21 cellular contexts compared by ENCODE assay signal in the genomic region with DNA sequence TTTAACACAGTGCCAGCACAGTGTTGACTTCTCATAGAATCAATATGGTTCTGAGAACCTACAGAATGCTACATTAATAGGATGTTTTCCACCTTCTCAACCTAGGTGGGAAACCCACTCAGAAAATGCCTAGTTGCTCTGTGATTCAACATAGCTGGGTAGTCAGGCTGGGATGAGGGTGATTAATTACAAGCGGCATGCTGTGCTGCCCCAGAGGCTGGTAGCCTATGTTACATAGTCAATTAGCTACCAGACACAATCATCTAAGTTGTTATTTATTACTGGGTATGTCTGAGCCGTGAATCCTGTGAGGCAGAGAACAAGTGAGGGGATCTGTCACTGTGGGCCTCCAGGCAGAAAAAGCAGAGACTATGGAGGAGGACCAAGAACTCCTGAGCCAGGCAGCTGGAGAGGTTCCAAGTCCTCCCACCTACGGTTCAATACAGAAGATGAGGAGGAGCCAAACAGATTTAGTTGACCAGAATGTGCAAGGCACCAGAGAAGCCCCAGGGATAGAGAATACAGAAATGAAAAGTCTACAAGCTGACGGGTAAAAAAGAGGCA.
"Had no signal": no experiment of that assay in that cellular context is flagged by ENCODE, and none has a peak within 500 bp of the region (broad histone marks: within the 10 kb centered on the region; RNA-seq: fewer than 3 reads in every experiment).

No MANE protein-coding gene starts in this region.

- ATAC-seq: heart left ventricle, left colon, lower lobe of right lung had no signal

- H3K36me3 ChIP-seq: adrenal gland, breast epithelium, esophagus squamous epithelium, heart left ventricle, lower lobe of right lung, sigmoid colon had no signal

- H3K36me3 Mint-ChIP-seq: activated naive CD8-positive, alpha-beta T cell; naive B cell had no signal

- H3K9ac ChIP-seq: parathyroid adenoma had no signal

- H3K27ac ChIP-seq: adrenal gland, breast epithelium, coronary artery, esophagus squamous epithelium, heart left ventricle, lower lobe of right lung, parathyroid adenoma, sigmoid colon had no signal

- H3K4me1 ChIP-seq: adrenal gland, breast epithelium, esophagus squamous epithelium, heart left ventricle, lower lobe of right lung, parathyroid adenoma, sigmoid colon had no signal

- H3K9me3 ChIP-seq: adrenal gland, breast epithelium, esophagus squamous epithelium, lower lobe of right lung, sigmoid colon had no signal

- H3K4me3 Mint-ChIP-seq: activated naive CD8-positive, alpha-beta T cell; naive B cell had no signal

- H3K27me3 ChIP-seq: adrenal gland, breast epithelium, heart left ventricle, sigmoid colon had no signal

- H3K4me3 ChIP-seq: adrenal gland, breast epithelium, coronary artery, esophagus squamous epithelium, heart left ventricle, lower lobe of right lung, sigmoid colon, smooth muscle cell had no signal

- H3K27me3 Mint-ChIP-seq: naive B cell had no signal

- H3K4me2 ChIP-seq: smooth muscle cell had no signal

- H2AFZ ChIP-seq: parathyroid adenoma had no signal

- H3K79me2 ChIP-seq: parathyroid adenoma had no signal

- DNase-seq: activated CD4-positive, alpha-beta T cell treated with anti-CD3 and anti-CD28 coated beads for 1 hour; activated naive CD4-positive, alpha-beta T cell; activated T-cell treated with anti-CD3 and anti-CD28 coated beads, Interleukin-2, amount 50 U/mL, for 1 hour; adrenal gland; esophagus squamous epithelium; heart left ventricle; left colon; lower lobe of right lung; mesendoderm; naive B cell; nucleus accumbens; sigmoid colon; stimulated activated CD4-positive, alpha-beta T cell treated with anti-CD3 and anti-CD28 coated beads, Interleukin-2, amount 100 ng/mL, for 48 hours; stimulated activated naive CD4-positive, alpha-beta T cell; T-helper 1 cell had no signal

- H3K9me3 Mint-ChIP-seq: activated T-helper 2 cell treated with anti-CD3 and anti-CD28 coated beads, Interferon-gamma antibody, Interleukin-2, Interleukin-4, amounts not matched to agents 10 μg/mL and 5 μg/mL and 100 μg/mL, durations not matched to agents 14 hours and 24 hours and 36 hours had no signal

- H3K4me1 Mint-ChIP-seq: naive B cell had no signal
